Comparison of ENCODE assay signal across 16 cellular contexts in genomic region chr15:59367022-59367451, GRCh38. TPM values are rescaled to one million over a fixed set of nuclear protein-coding genes. Genes with fewer than 3 reads are reported as not detected.
DNase-seq lines count a peak whose midpoint lies in the region; ATAC-seq, FAIRE-seq and TF ChIP-seq lines count a peak whose summit lies in the region.
"Had no signal": no experiment of that assay in that cellular context is flagged by ENCODE, and none has a peak within 500 bp of the region (broad histone marks: within the 10 kb centered on the region; RNA-seq: fewer than 3 reads in every experiment).

No MANE protein-coding gene starts in this region.

- H3K9ac ChIP-seq in endothelial cell of umbilical vein (replicated peaks; ENCODE audit: extremely low read depth, insufficient read depth, low read length), result no peak overlapping the region

- TF ChIP-seq POLR2A in endothelial cell of umbilical vein (IDR thresholded peaks at IDR 0.05; ENCODE audit: low read depth, low read length), result no peak

- no peak overlapping the region for H3K4me3 ChIP-seq in endothelial cell of umbilical vein (replicated peaks in 1 of 3; ENCODE audit: insufficient read depth in 1 of 3, low read depth in 1 of 3, low read length in 3 of 3)
- H3K4me3 ChIP-seq in naive thymus-derived CD4-positive, alpha-beta T cell (ENCODE audit: low read length), result no peak overlapping the region

- peaks cover 0 to 14% (median 0%) of the 10 kb centered on the region in 5 donors for H3K36me3 Mint-ChIP-seq in naive thymus-derived CD4-positive, alpha-beta T cell

- no peak overlapping the region for H2AFZ ChIP-seq in endothelial cell of umbilical vein (ENCODE audit: low read depth, low read length)

- BruUV-seq in endothelial cell of umbilical vein (replicated peaks; lab: Mats Ljungman, UMichigan), result no TSS peak

- DNase-seq in GM19239 (ENCODE audit: insufficient read length, low spot score) (no peak), RCC 7860 (ENCODE audit: low spot score) (peak; percentile 15), endothelial cell of umbilical vein (ENCODE audit: low read depth, low spot score) (no peak), pons (ENCODE audit: low spot score) (peak; percentile 77)
- no peak for DNase-seq in naive thymus-derived CD4-positive, alpha-beta T cell
- DNase-seq: activated CD4-positive, alpha-beta T cell treated with anti-CD3 and anti-CD28 coated beads for 36 hours; activated naive CD4-positive, alpha-beta T cell treated with anti-CD3 and anti-CD28 coated beads, Interleukin-2, amount 10 ng/mL, durations not matched to agents 7 days and 5 days; brain microvascular endothelial cell; CD4-positive, alpha-beta T cell; kidney; NCI-H146; NCI-H510A had no signal

- ATAC-seq in HG03108 (IDR thresholded peaks at IDR 0.05; ENCODE audit: unreplicated experiment) (no peak), GM21576 (IDR thresholded peaks at IDR 0.05; ENCODE audit: unreplicated experiment) (no peak)
- no peak for ATAC-seq in naive thymus-derived CD4-positive, alpha-beta T cell
- ATAC-seq: activated CD4-positive, alpha-beta T cell treated with anti-CD3 and anti-CD28 coated beads for 36 hours had no signal

- H3K27ac ChIP-seq in endothelial cell of umbilical vein (ENCODE audit: insufficient read depth, low read depth, low read length), result no peak overlapping the region
- H3K27ac ChIP-seq in naive thymus-derived CD4-positive, alpha-beta T cell (ENCODE audit: low read depth, low read length), result no peak overlapping the region
- H3K27ac ChIP-seq: brain microvascular endothelial cell had no signal

- no peak for TF ChIP-seq CTCF in endothelial cell of umbilical vein (IDR thresholded peaks at IDR 0.05; ENCODE audit: extremely low read depth in 1 of 2, insufficient read depth in 1 of 2, low read depth in 1 of 2, low read length in 2 of 2)

- FAIRE-seq in GM19239 (lab: Jason Lieb, UNC) (peak; percentile 26), RCC 7860 (lab: Jason Lieb, UNC) (peak; percentile 68), endothelial cell of umbilical vein (lab: Jason Lieb, UNC) (no peak)
- FAIRE-seq: G401.6, kidney had no signal

- H3K36me3 ChIP-seq in endothelial cell of umbilical vein (ENCODE audit: control insufficient read depth in 2 of 2, extremely low read depth in 1 of 2, insufficient read depth in 2 of 2, low read length in 2 of 2), result peaks cover 0 to 3% of the 10 kb centered on the region in 2 experiments
- no peaks in the 10 kb centered on the region for H3K36me3 ChIP-seq in naive thymus-derived CD4-positive, alpha-beta T cell (ENCODE audit: control insufficient read depth in 2 of 3, insufficient read depth in 3 of 3, low read length in 3 of 3)
- H3K36me3 ChIP-seq: brain microvascular endothelial cell had no signal

- H4K20me1 ChIP-seq in endothelial cell of umbilical vein (replicated peaks; ENCODE audit: control insufficient read depth, extremely low read depth, insufficient read depth, low read length), result peaks cover 4% of the 10 kb centered on the region

- CTCF ChIA-PET in endothelial cell of umbilical vein (lab: Charles Lee), result interaction anchor here (1.4 kb wide), 1 partner anchor 120 kb away, joined by 6 read pairs; no protein-coding TSS in a partner anchor
- CTCF ChIA-PET in naive thymus-derived CD4-positive, alpha-beta T cell (lab: Charles Lee), result no interaction called here

- no peak overlapping the region for H3K27ac Mint-ChIP-seq in naive thymus-derived CD4-positive, alpha-beta T cell
- H3K27ac Mint-ChIP-seq: activated CD4-positive, alpha-beta T cell treated with anti-CD3 and anti-CD28 coated beads for 36 hours; activated naive CD4-positive, alpha-beta T cell treated with anti-CD3 and anti-CD28 coated beads, Interleukin-2, amount 10 ng/mL, durations not matched to agents 7 days and 5 days; CD4-positive, alpha-beta T cell; T-helper 1 cell treated with Interleukin-12 subunit alpha and Interleukin-12 subunit beta and Interleukin-4 antibody, amounts not matched to agents 30 μg/mL and 1 μg/mL, for 36 hours had no signal

- H3K4me3 Mint-ChIP-seq in naive thymus-derived CD4-positive, alpha-beta T cell, result no peak overlapping the region
- H3K4me3 Mint-ChIP-seq: activated CD4-positive, alpha-beta T cell treated with anti-CD3 and anti-CD28 coated beads for 36 hours; activated naive CD4-positive, alpha-beta T cell treated with anti-CD3 and anti-CD28 coated beads, Interleukin-2, amount 10 ng/mL, durations not matched to agents 7 days and 5 days; CD4-positive, alpha-beta T cell; T-helper 1 cell treated with Interleukin-12 subunit alpha and Interleukin-12 subunit beta and Interleukin-4 antibody, amounts not matched to agents 30 μg/mL and 1 μg/mL, for 36 hours had no signal

- POLR2A ChIA-PET in endothelial cell of umbilical vein (lab: Charles Lee), result interaction anchor here (0.8 kb wide), 1 partner anchor 66 kb away, joined by 4 read pairs; no protein-coding TSS in a partner anchor
- POLR2A ChIA-PET in naive thymus-derived CD4-positive, alpha-beta T cell (lab: Charles Lee), result no interaction called here

- intact Hi-C loops in endothelial cell of umbilical vein (cut with micrococcal nuclease), result no loop called here
- intact Hi-C loops in naive thymus-derived CD4-positive, alpha-beta T cell (cut with micrococcal nuclease), result no loop called here

- H3K79me2 ChIP-seq in endothelial cell of umbilical vein (ENCODE audit: control insufficient read depth, insufficient read depth, low read length), result peaks cover 91% of the 10 kb centered on the region

- no peaks in the 10 kb centered on the region for H3K27me3 ChIP-seq in endothelial cell of umbilical vein (ENCODE audit: control insufficient read depth in 2 of 2, insufficient read depth in 2 of 2, low read length in 2 of 2)
- H3K27me3 ChIP-seq in naive thymus-derived CD4-positive, alpha-beta T cell (ENCODE audit: control insufficient read depth in 2 of 2, insufficient read depth in 2 of 2, low read length in 2 of 2), result peaks cover 0 to 8% of the 10 kb centered on the region in 2 donors
- H3K27me3 ChIP-seq: brain microvascular endothelial cell had no signal

- no peaks in the 10 kb centered on the region for H3K9me1 ChIP-seq in endothelial cell of umbilical vein (replicated peaks; ENCODE audit: control insufficient read depth, extremely low read depth, insufficient read depth, low read length)

- H3K4me1 Mint-ChIP-seq in naive thymus-derived CD4-positive, alpha-beta T cell, result peaks cover 0 to 40% (median 9%) of the 10 kb centered on the region in 7 donors

- dilution Hi-C loops in endothelial cell of umbilical vein (cut with MboI; ENCODE audit: extremely low pct_ligation_motif_present, low sequenced_read_pairs), result no loop called here

- H3K27me3 Mint-ChIP-seq in naive thymus-derived CD4-positive, alpha-beta T cell, result peaks cover 13 to 41% (median 34%) of the 10 kb centered on the region in 5 donors

- H3K9me3 ChIP-seq in endothelial cell of umbilical vein (replicated peaks; ENCODE audit: control insufficient read depth, insufficient read depth, low read length), result no peaks in the 10 kb centered on the region
- H3K9me3 ChIP-seq in naive thymus-derived CD4-positive, alpha-beta T cell (ENCODE audit: control insufficient read depth in 2 of 3, low read length in 3 of 3), result no peaks in the 10 kb centered on the region

- peaks cover 43% of the 10 kb centered on the region for H3K4me1 ChIP-seq in endothelial cell of umbilical vein (ENCODE audit: control insufficient read depth, extremely low read depth, insufficient read depth, low read length)
- no peaks in the 10 kb centered on the region for H3K4me1 ChIP-seq in naive thymus-derived CD4-positive, alpha-beta T cell (ENCODE audit: control insufficient read depth in 2 of 2, insufficient read depth in 2 of 2, low read length in 2 of 2)

- H3K4me2 ChIP-seq in endothelial cell of umbilical vein (ENCODE audit: insufficient read depth, low read length), result peak overlapping the region; percentile 27

- no peaks in the 10 kb centered on the region for H3K9me3 Mint-ChIP-seq in naive thymus-derived CD4-positive, alpha-beta T cell
- H3K9me3 Mint-ChIP-seq: activated naive CD4-positive, alpha-beta T cell treated with anti-CD3 and anti-CD28 coated beads, Interleukin-2, amount 10 ng/mL, durations not matched to agents 7 days and 5 days; CD4-positive, alpha-beta T cell; T-helper 1 cell treated with Interleukin-12 subunit alpha and Interleukin-12 subunit beta and Interleukin-4 antibody, amounts not matched to agents 30 μg/mL and 1 μg/mL, for 36 hours had no signal

TF ChIP-seq in endothelial cell of umbilical vein, 7 proteins besides CTCF, POLR2A, EP300 and RAD21:
- no peak for TF ChIP-seq MAX (IDR thresholded peaks at IDR 0.05; ENCODE audit: insufficient read depth, insufficient read length)
- no peak for TF ChIP-seq JUN (IDR thresholded peaks at IDR 0.05; ENCODE audit: borderline replicate concordance, insufficient read depth, insufficient read length, low read depth)
- no peak for TF ChIP-seq MYC (IDR thresholded peaks at IDR 0.05; ENCODE audit: low read depth, low read length)
- TF ChIP-seq FOS (IDR thresholded peaks at IDR 0.05; ENCODE audit: borderline replicate concordance, insufficient read depth, low read length), result no peak
- TF ChIP-seq EZH2 (IDR thresholded peaks at IDR 0.05; ENCODE audit: borderline replicate concordance, low read depth, low read length, severe bottlenecking), result no peak
- no peak for TF ChIP-seq POLR2AphosphoS5 (IDR thresholded peaks at IDR 0.05; ENCODE audit: insufficient read depth, low read depth, low read length)
- TF ChIP-seq GATA2 (IDR thresholded peaks at IDR 0.05; ENCODE audit: insufficient read depth, insufficient read length, low read depth, low read length), result no peak

RNA-seq across cellular contexts. Expression of gene MYO1E, which starts 5.6 kb away (rescaled TPM):
- 218 and 231 TPM in 2 replicates for total RNA-seq in endothelial cell of umbilical vein
- polyA plus RNA-seq in endothelial cell of umbilical vein, result 31.6 and 33.4 TPM in 2 replicates
- polyA plus RNA-seq in endothelial cell of umbilical vein (2011; cell fraction: cytosol; rRNA removed), result 18.4 and 24.6 TPM in 2 replicates
- polyA plus RNA-seq in endothelial cell of umbilical vein (2011; cell fraction: nucleus; rRNA removed), result 56.7 and 57.1 TPM in 2 replicates
- 108 and 161 TPM in 2 replicates for polyA plus RNA-seq in endothelial cell of umbilical vein (2012)
- polyA minus RNA-seq in endothelial cell of umbilical vein, result 96.0 and 102 TPM in 2 replicates
- polyA minus RNA-seq in endothelial cell of umbilical vein (2011; cell fraction: cytosol; rRNA and poly(A)+ RNA removed), result 177 TPM
- 124 and 127 TPM in 2 replicates for polyA minus RNA-seq in endothelial cell of umbilical vein (2011; cell fraction: nucleus; rRNA and poly(A)+ RNA removed)
- 10 to 100 TPM in 2 of 5 experiments, 1 to 10 TPM in 3; 2.3 to 67.1 (median 3.7) TPM for total RNA-seq in naive thymus-derived CD4-positive, alpha-beta T cell
- not detected for polyA plus RNA-seq in naive thymus-derived CD4-positive, alpha-beta T cell

Comparison
In these comparisons a context has a peak if more than half of its experiments do, and no peak if none do; other contexts are left out.
1. DNase-seq: peak in RCC 7860 (single experiment) and pons (single experiment); none in GM19239 (single experiment), endothelial cell of umbilical vein (single experiment) and naive thymus-derived CD4-positive, alpha-beta T cell (0 of 9).